Comparison of ENCODE assay signal across 17 cellular contexts in the genomic region with DNA sequence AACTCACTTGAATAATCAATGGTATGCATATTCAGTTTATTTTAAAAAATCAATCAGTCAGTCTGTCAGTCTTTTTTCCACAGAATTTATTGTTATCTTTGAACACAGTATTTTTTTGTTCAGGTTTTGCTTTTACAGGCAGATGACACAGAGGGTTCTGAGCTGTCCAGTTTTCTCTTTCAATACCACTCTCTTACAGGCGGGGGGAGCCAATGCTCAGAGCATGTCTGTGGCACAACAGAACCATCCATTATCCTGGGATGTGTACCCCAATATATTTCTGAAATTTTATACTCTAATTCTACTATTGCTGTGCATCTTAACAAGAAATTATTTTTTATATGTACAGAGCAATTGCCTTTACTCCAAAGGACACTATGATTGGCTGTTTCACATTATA. TPM values are rescaled to one million over a fixed set of nuclear protein-coding genes. Genes with fewer than 3 reads are reported as not detected.
A peak's percentile ranks its signal among the peaks of the same experiment; 100 is the strongest.
DNase-seq lines count a peak whose midpoint lies in the region; TF ChIP-seq lines count a peak whose summit lies in the region.
"Had no signal": no experiment of that assay in that cellular context is flagged by ENCODE, and none has a peak within 500 bp of the region (broad histone marks: within the 10 kb centered on the region; RNA-seq: fewer than 3 reads in every experiment).

No MANE protein-coding gene starts in this region.

- DNase-seq in AG09309 (ENCODE audit: low read depth) (no peak), HFFc6 (peak; percentile 39), WERI-Rb-1 (no peak), hepatic stellate cell (ENCODE audit: low spot score) (peak; percentile 18), G401 (ENCODE audit: low spot score) (no peak), HuH-7 (ENCODE audit: low spot score) (no peak), NCI-H526 treated with DMSO at 0.1 percent for 48 hours (lab: John Stamatoyannopoulos, UW) (no peak), NCI-H2029 (lab: John Stamatoyannopoulos, UW) (no peak)
- DNase-seq: activated B cell treated with CpG ODN at 0.5 μM for 24 hours; activated T-cell treated with anti-CD3 and anti-CD28 coated beads for 4 hours; adrenal gland; effector memory CD4-positive, alpha-beta T cell; NCI-H146; nephron progenitor cell; sigmoid colon; stimulated activated naive CD4-positive, alpha-beta T cell treated with Interleukin-2 at 50 U/mL for 16 hours had no signal

- no peaks in the 10 kb centered on the region for H3K36me3 ChIP-seq in WERI-Rb-1
- H3K36me3 ChIP-seq: adrenal gland, HAP-1, sigmoid colon had no signal

- H3K4me1 Mint-ChIP-seq in HFFc6 (ENCODE audit: low read depth) = peaks cover 5% of the 10 kb centered on the region; the same call in 1 of the 2 replicates
- H3K4me1 Mint-ChIP-seq: activated B cell treated with CpG ODN at 0.5 μM for 24 hours, nephron progenitor cell had no signal

- no peak overlapping the region for H3K4me3 ChIP-seq in AG09309 (ENCODE audit: control insufficient read depth, low read depth, low read length)
- no peak overlapping the region for H3K4me3 ChIP-seq in WERI-Rb-1 (ENCODE audit: low read depth, low read length)
- H3K4me3 ChIP-seq: adrenal gland, HAP-1, sigmoid colon had no signal

- no peak overlapping the region for H3K4me3 Mint-ChIP-seq in HFFc6
- H3K4me3 Mint-ChIP-seq: activated B cell treated with CpG ODN at 0.5 μM for 24 hours, nephron progenitor cell had no signal

- no peaks in the 10 kb centered on the region for H3K9me3 Mint-ChIP-seq in HFFc6
- H3K9me3 Mint-ChIP-seq: activated B cell treated with CpG ODN at 0.5 μM for 24 hours, nephron progenitor cell had no signal

- H3K36me3 Mint-ChIP-seq in HFFc6 (ENCODE audit: low read depth) = no peaks in the 10 kb centered on the region

- H3K27me3 Mint-ChIP-seq in HFFc6 (ENCODE audit: insufficient read depth) = peaks cover 4% of the 10 kb centered on the region

- H3K27me3 ChIP-seq in WERI-Rb-1 (ENCODE audit: insufficient read depth, low read depth, severe bottlenecking) = no peaks in the 10 kb centered on the region
- H3K27me3 ChIP-seq: sigmoid colon had no signal

- H3K27ac ChIP-seq in WERI-Rb-1 = no peak overlapping the region
- H3K27ac ChIP-seq: adrenal gland, sigmoid colon had no signal

- TF ChIP-seq CTCF in AG09309 (IDR thresholded peaks at IDR 0.05; ENCODE audit: control insufficient read depth, insufficient read depth, low read depth, low read length, missing control alignments) = peak; percentile 11
- peak; percentile 72 for TF ChIP-seq CTCF in HFFc6 (IDR thresholded peaks at IDR 0.05)
- TF ChIP-seq CTCF in WERI-Rb-1 (IDR thresholded peaks at IDR 0.05; ENCODE audit: low read depth, low read length) = peak; percentile 47; the same call in 1 of the 2 replicates

- H3K9me3 ChIP-seq in WERI-Rb-1 (ENCODE audit: severe bottlenecking) = no peaks in the 10 kb centered on the region
- H3K9me3 ChIP-seq: adrenal gland, HAP-1, sigmoid colon had no signal

- in situ Hi-C loops in G401 (cut with HindIII; ENCODE audit: low sequenced_read_pairs) = no loop called here

- H3K27ac Mint-ChIP-seq in HFFc6 = no peak overlapping the region
- H3K27ac Mint-ChIP-seq: activated B cell treated with CpG ODN at 0.5 μM for 24 hours, nephron progenitor cell had no signal

RNA-seq across cellular contexts. Expression of gene ROS1, which starts 21.2 kb away (rescaled TPM):
- total RNA-seq in HFFc6 (2021; fragmentation: NEBNext Ultra II Directional; extraction: Animal tissue kit (Norgen Biotek cat#: 25700)) = under 1 TPM; 0.05 to 0.14 (median 0.07) TPM
- total RNA-seq in G401 (2014; rRNA removed; shearing (Covaris generic)) = not detected in 2 replicates
- total RNA-seq: activated B cell treated with CpG ODN at 0.5 μM for 24 hours, sigmoid colon had no signal

Comparison
In these comparisons a context has a peak if more than half of its experiments do, and no peak if none do; other contexts are left out.
1. DNase-seq: peak in HFFc6 (single experiment) and hepatic stellate cell (single experiment); none in AG09309 (single experiment), WERI-Rb-1 (single experiment), G401 (single experiment), HuH-7 (single experiment), NCI-H526 treated with DMSO at 0.1 percent for 48 hours (single experiment) and NCI-H2029 (single experiment).
2. CTCF ChIP-seq: peak in every context shown above with its lines; median percentile 72 in HFFc6; 47 in WERI-Rb-1; 11 in AG09309.